Comparison of ENCODE assay signal across 18 cellular contexts in genomic region chr1:203441811-203442210, GRCh38. TPM values are rescaled to one million over a fixed set of nuclear protein-coding genes. Genes with fewer than 3 reads are reported as not detected.
DNase-seq lines count a peak whose midpoint lies in the region; ATAC-seq, FAIRE-seq and TF ChIP-seq lines count a peak whose summit lies in the region.
"Had no signal": no experiment of that assay in that cellular context is flagged by ENCODE, and none has a peak within 500 bp of the region (broad histone marks: within the 10 kb centered on the region; RNA-seq: fewer than 3 reads in every experiment).

No MANE protein-coding gene starts in this region.

- no peak for TF ChIP-seq POLR2A in thyroid gland (IDR thresholded peaks at IDR 0.05)

- H3K27me3 Mint-ChIP-seq in chondrocyte (ENCODE audit: low read depth) (no peaks in the 10 kb centered on the region), nephron (ENCODE audit: low read depth) (peaks cover 3% of the 10 kb centered on the region), HFFc6 (ENCODE audit: insufficient read depth) (peaks cover 12% of the 10 kb centered on the region)

- peaks cover 0 to 15% of the 10 kb centered on the region in 2 donors for H3K4me1 ChIP-seq in thyroid gland
- H3K4me1 ChIP-seq: HAP-1 had no signal

- H3K4me3 Mint-ChIP-seq in chondrocyte (ENCODE audit: unreplicated experiment) (no peak overlapping the region), nephron (no peak overlapping the region), HFFc6 (no peak overlapping the region)

- peak; percentile 32 for FAIRE-seq in D721Med (lab: Jason Lieb, UNC)

- H3K27me3 ChIP-seq in thyroid gland, result no peaks in the 10 kb centered on the region
- H3K27me3 ChIP-seq: BLaER1 treated with 17β-estradiol and CSF1 and Interleukin-3, amounts not matched to agents 10 nM and 100 nM had no signal

- no peaks in the 10 kb centered on the region for H3K9me3 ChIP-seq in thyroid gland
- H3K9me3 ChIP-seq: HAP-1 had no signal

- WGBS in thyroid gland, 2 donors, result 82 to 91% methylated on average over 9 of the region's 9 CpGs

- H3K27ac Mint-ChIP-seq in chondrocyte (ENCODE audit: unreplicated experiment) (peak overlapping the region; percentile 28), nephron (peak overlapping the region; percentile 81 to 93 (median 88)), HFFc6 (no peak overlapping the region)

- H3K36me3 ChIP-seq in thyroid gland, result no peaks in the 10 kb centered on the region
- H3K36me3 ChIP-seq: BLaER1 treated with 17β-estradiol and CSF1 and Interleukin-3, amounts not matched to agents 10 nM and 100 nM; HAP-1 had no signal

- peak overlapping the region in 2 of 3 donors; percentile 47 to 67 for H3K27ac ChIP-seq in thyroid gland
- H3K27ac ChIP-seq: BLaER1 treated with 17β-estradiol and CSF1 and Interleukin-3, amounts not matched to agents 10 nM and 100 nM; PC-9 had no signal

- no peak for ATAC-seq in HG02885 (IDR thresholded peaks at IDR 0.05; ENCODE audit: poor library complexity, unreplicated experiment)

- H3K4me1 Mint-ChIP-seq in chondrocyte (ENCODE audit: low read depth) (peaks cover 47% of the 10 kb centered on the region), nephron (peaks cover 54% of the 10 kb centered on the region), HFFc6 (ENCODE audit: low read depth) (peaks cover 35% of the 10 kb centered on the region)

- H3K4me3 ChIP-seq in thyroid gland (replicated peaks in 1 of 3), result no peak overlapping the region
- H3K4me3 ChIP-seq: BLaER1 treated with 17β-estradiol and CSF1 and Interleukin-3, amounts not matched to agents 10 nM and 100 nM; HAP-1; PC-9 had no signal

- intact Hi-C loops in thyroid gland (cut with DNase I), result loop anchor here (5.0 to 10.0 kb wide), 3 partner anchors 35 to 167 kb away; partner anchors contain the start of gene PRELP

- H3K9me3 Mint-ChIP-seq in chondrocyte (ENCODE audit: low read depth) (peaks cover 5% of the 10 kb centered on the region), nephron (peaks cover 3% of the 10 kb centered on the region), HFFc6 (peaks cover 11% of the 10 kb centered on the region)

- no peak for TF ChIP-seq CTCF in D721Med (IDR thresholded peaks at IDR 0.05; ENCODE audit: insufficient read depth, missing control alignments)
- TF ChIP-seq CTCF in chondrocyte (IDR thresholded peaks at IDR 0.05), result no peak
- no peak for TF ChIP-seq CTCF in nephron (IDR thresholded peaks at IDR 0.05; ENCODE audit: unreplicated experiment in 3 of 3)
- no peak for TF ChIP-seq CTCF in thyroid gland (IDR thresholded peaks at IDR 0.05)
- no peak for TF ChIP-seq CTCF in HFFc6 (IDR thresholded peaks at IDR 0.05)

- DNase-seq in D721Med (ENCODE audit: insufficient read length, low spot score) (peak; percentile 58), chondrocyte (ENCODE audit: low spot score) (no peak), thyroid gland (no peak), DMS 273 treated with DMSO at 0.1 percent for 48 hours (lab: John Stamatoyannopoulos, UW) (no peak), HFFc6 (no peak)
- DNase-seq in activated T-cell treated with anti-CD3 and anti-CD28 coated beads, Interleukin-2, amount 50 U/mL, for 1 hour, result no peak
- DNase-seq: DMS153, NCI-H146, NCI-H2107, NCI-H345, NCI-H69, PC-9 had no signal

- peaks cover 2% of the 10 kb centered on the region for H3K36me3 Mint-ChIP-seq in chondrocyte (ENCODE audit: low read depth)
- no peaks in the 10 kb centered on the region for H3K36me3 Mint-ChIP-seq in nephron (ENCODE audit: low read depth)
- H3K36me3 Mint-ChIP-seq in HFFc6 (ENCODE audit: low read depth), result no peaks in the 10 kb centered on the region; the same call in 1 of the 2 replicates

RNA-seq across cellular contexts. Expression of gene PRELP, which starts 33.8 kb away (rescaled TPM):
- total RNA-seq in chondrocyte (29.5 to 33.7 TPM (median 33.2 TPM) in 3 replicates), thyroid gland (10 to 100 TPM; 17.5 to 86.1 (median 35.4) TPM)
- under 1 TPM; 0.59 to 0.81 (median 0.70) TPM for total RNA-seq in HFFc6 (2021; fragmentation: NEBNext Ultra II Directional; extraction: Animal tissue kit (Norgen Biotek cat#: 25700))
- total RNA-seq: A172, PC-9 had no signal

RNA-seq across cellular contexts. Expression of gene OPTC, which starts 52.1 kb away (rescaled TPM):
- not detected in 3 replicates for total RNA-seq in chondrocyte
- not detected for total RNA-seq in thyroid gland
- total RNA-seq in HFFc6 (2021; fragmentation: NEBNext Ultra II Directional; extraction: Animal tissue kit (Norgen Biotek cat#: 25700)), result not detected
- total RNA-seq: A172, HT1080, PC-9 had no signal

Comparison
In these comparisons a context has a peak if more than half of its experiments do, and no peak if none do; other contexts are left out.
1. RNA of gene PRELP, which starts 33.8 kb away (total RNA-seq): 17.5 to 86.1 TPM in thyroid gland and 29.5 to 33.7 TPM in chondrocyte; 0.59 to 0.81 TPM in HFFc6; every median in the first group is over 10 times any median in the second.